In genomic region chr4:182143086-182143821, GRCh38 we compare ENCODE assay signal across 8 cellular contexts.
DNase-seq lines count a peak whose midpoint lies in the region; ATAC-seq lines count a peak whose summit lies in the region.

No MANE protein-coding gene starts in this region.

- H3K27me3 Mint-ChIP-seq in activated T-helper 2 cell treated with anti-CD3 and anti-CD28 coated beads, Interferon-gamma antibody, Interleukin-2, Interleukin-4, amounts not matched to agents 10 μg/mL and 5 μg/mL and 100 μg/mL, durations not matched to agents 14 hours and 24 hours and 36 hours (ENCODE audit: low read depth), result peaks cover 70% of the 10 kb centered on the region
- peaks cover 22 to 44% (median 23%) of the 10 kb centered on the region in 3 donors for H3K27me3 Mint-ChIP-seq in immature natural killer cell (ENCODE audit: low read depth in 3 of 3)
- H3K27me3 Mint-ChIP-seq in stimulated activated naive CD8-positive, alpha-beta T cell treated with anti-CD3 and anti-CD28 coated beads, Interleukin-15, amount 100 ng/mL, for 72 hours, result peaks cover 85% of the 10 kb centered on the region

- H3K4me3 Mint-ChIP-seq in activated T-helper 2 cell treated with anti-CD3 and anti-CD28 coated beads, Interferon-gamma antibody, Interleukin-2, Interleukin-4, amounts not matched to agents 10 μg/mL and 5 μg/mL and 100 μg/mL, durations not matched to agents 14 hours and 24 hours and 36 hours (ENCODE audit: low read depth), result peak overlapping the region; percentile 73
- H3K4me3 Mint-ChIP-seq in immature natural killer cell, result peak overlapping the region; percentile 28 to 71 (median 69)
- H3K4me3 Mint-ChIP-seq in stimulated activated naive CD8-positive, alpha-beta T cell treated with anti-CD3 and anti-CD28 coated beads, Interleukin-15, amount 100 ng/mL, for 72 hours, result peak overlapping the region; percentile 64 to 69

- no peak overlapping the region for H3K27ac Mint-ChIP-seq in activated T-helper 2 cell treated with anti-CD3 and anti-CD28 coated beads, Interferon-gamma antibody, Interleukin-2, Interleukin-4, amounts not matched to agents 10 μg/mL and 5 μg/mL and 100 μg/mL, durations not matched to agents 14 hours and 24 hours and 36 hours
- H3K27ac Mint-ChIP-seq in immature natural killer cell, result no peak overlapping the region
- no peak overlapping the region for H3K27ac Mint-ChIP-seq in stimulated activated naive CD8-positive, alpha-beta T cell treated with anti-CD3 and anti-CD28 coated beads, Interleukin-15, amount 100 ng/mL, for 72 hours

- H3K36me3 Mint-ChIP-seq in activated T-helper 2 cell treated with anti-CD3 and anti-CD28 coated beads, Interferon-gamma antibody, Interleukin-2, Interleukin-4, amounts not matched to agents 10 μg/mL and 5 μg/mL and 100 μg/mL, durations not matched to agents 14 hours and 24 hours and 36 hours (ENCODE audit: low read depth), result no peaks in the 10 kb centered on the region
- peaks cover 0 to 7% (median 5%) of the 10 kb centered on the region in 3 donors for H3K36me3 Mint-ChIP-seq in immature natural killer cell

- no peak for ATAC-seq in stimulated activated naive CD8-positive, alpha-beta T cell treated with anti-CD3 and anti-CD28 coated beads, Interleukin-15, amount 100 ng/mL, for 72 hours

- DNase-seq in NCI-H748 (lab: John Stamatoyannopoulos, UW; ENCODE audit: unreplicated experiment) (peak; percentile 51), NCI-H748 treated with DMSO at 0.1 percent for 48 hours (lab: John Stamatoyannopoulos, UW) (no peak), immature natural killer cell (no peak), SIG-M5 treated with dmso at 0.1 percent for 504 hours (lab: John Stamatoyannopoulos, UW; ENCODE audit: unreplicated experiment) (no peak)
- no peak for DNase-seq in activated T-helper 2 cell treated with anti-CD3 and anti-CD28 coated beads, Interferon-gamma antibody, Interleukin-2, Interleukin-4, amounts not matched to agents 10 μg/mL and 5 μg/mL and 100 μg/mL, durations not matched to agents 14 hours and 24 hours and 36 hours (ENCODE audit: low spot score)
- DNase-seq in stimulated activated naive CD8-positive, alpha-beta T cell treated with anti-CD3 and anti-CD28 coated beads, Interleukin-15, amount 100 ng/mL, for 72 hours, result no peak
- no peak for DNase-seq in stimulated activated CD4-positive, alpha-beta T cell treated with anti-CD3 and anti-CD28 coated beads, Interleukin-2, amount 100 ng/mL, for 24 hours
- no peak for DNase-seq in effector CD4-positive, alpha-beta T cell

- intact Hi-C loops in activated T-helper 2 cell treated with anti-CD3 and anti-CD28 coated beads, Interferon-gamma antibody, Interleukin-2, Interleukin-4, amounts not matched to agents 10 μg/mL and 5 μg/mL and 100 μg/mL, durations not matched to agents 14 hours and 24 hours and 36 hours (cut with micrococcal nuclease), result loop anchor here (10.0 kb wide), 2 partner anchors 952 to 1762 kb away; partner anchors contain the start of genes STOX2 and WWC2

- H3K4me1 Mint-ChIP-seq in activated T-helper 2 cell treated with anti-CD3 and anti-CD28 coated beads, Interferon-gamma antibody, Interleukin-2, Interleukin-4, amounts not matched to agents 10 μg/mL and 5 μg/mL and 100 μg/mL, durations not matched to agents 14 hours and 24 hours and 36 hours (ENCODE audit: low read depth), result peaks cover 24% of the 10 kb centered on the region
- H3K4me1 Mint-ChIP-seq in immature natural killer cell, result peaks cover 3 to 9% of the 10 kb centered on the region in 2 donors
- peaks cover 25% of the 10 kb centered on the region for H3K4me1 Mint-ChIP-seq in stimulated activated naive CD8-positive, alpha-beta T cell treated with anti-CD3 and anti-CD28 coated beads, Interleukin-15, amount 100 ng/mL, for 72 hours

- no peaks in the 10 kb centered on the region for H3K9me3 Mint-ChIP-seq in activated T-helper 2 cell treated with anti-CD3 and anti-CD28 coated beads, Interferon-gamma antibody, Interleukin-2, Interleukin-4, amounts not matched to agents 10 μg/mL and 5 μg/mL and 100 μg/mL, durations not matched to agents 14 hours and 24 hours and 36 hours
- peaks cover 6 to 17% (median 11%) of the 10 kb centered on the region in 6 donors for H3K9me3 Mint-ChIP-seq in immature natural killer cell
- H3K9me3 Mint-ChIP-seq in stimulated activated naive CD8-positive, alpha-beta T cell treated with anti-CD3 and anti-CD28 coated beads, Interleukin-15, amount 100 ng/mL, for 72 hours, result no peaks in the 10 kb centered on the region
